Comparison of ENCODE assay signal across 16 cellular contexts in the genomic region with DNA sequence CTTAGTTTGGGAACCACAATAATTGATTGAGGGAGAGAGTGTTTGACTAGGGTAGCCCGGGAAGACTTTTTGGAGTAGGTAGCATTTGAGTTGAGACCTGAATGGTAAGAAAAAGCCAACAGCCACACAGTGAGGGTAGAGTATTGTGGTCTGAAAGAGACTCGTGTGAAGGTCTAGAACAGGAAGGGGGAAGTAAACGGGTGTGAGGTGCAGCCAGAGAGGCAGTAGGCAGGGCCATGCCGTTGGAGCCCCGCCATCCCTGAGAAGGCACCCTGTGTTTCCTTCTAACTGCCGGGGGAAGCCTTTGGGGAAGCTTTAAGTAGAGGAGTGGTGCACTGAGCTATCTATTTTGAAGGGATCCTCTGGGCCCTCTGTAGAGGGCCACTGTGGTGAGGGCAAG. TPM values are rescaled to one million over a fixed set of nuclear protein-coding genes. Genes with fewer than 3 reads are reported as not detected.
DNase-seq lines count a peak whose midpoint lies in the region; ATAC-seq and TF ChIP-seq lines count a peak whose summit lies in the region.
"Had no signal": no experiment of that assay in that cellular context is flagged by ENCODE, and none has a peak within 500 bp of the region (broad histone marks: within the 10 kb centered on the region; RNA-seq: fewer than 3 reads in every experiment).

No MANE protein-coding gene starts in this region.

- H3K4me3 ChIP-seq in Jurkat, Clone E6-1 (ENCODE audit: low read length): peak overlapping the region; percentile 28
- H3K4me3 ChIP-seq: heart left ventricle, SJSA1, vagina had no signal

- H3K4me1 Mint-ChIP-seq in neural crest cell: peaks cover 8% of the 10 kb centered on the region

- H3K36me3 Mint-ChIP-seq in neural crest cell (ENCODE audit: low read depth): no peaks in the 10 kb centered on the region

- no peak for ATAC-seq in HG02885 (IDR thresholded peaks at IDR 0.05; ENCODE audit: poor library complexity, unreplicated experiment)
- no peak for ATAC-seq in HG03439 (IDR thresholded peaks at IDR 0.05; ENCODE audit: unreplicated experiment)
- ATAC-seq: heart left ventricle had no signal

- H3K27ac Mint-ChIP-seq in neural crest cell (ENCODE audit: unreplicated experiment): peak overlapping the region; percentile 15

- no peak overlapping the region for H3K4me3 Mint-ChIP-seq in neural crest cell

- no peaks in the 10 kb centered on the region for H3K27me3 Mint-ChIP-seq in neural crest cell (ENCODE audit: low read depth)

- no peak for TF ChIP-seq CTCF in neural crest cell (conservative IDR thresholded peaks at IDR 0.05)

- DNase-seq in activated gamma-delta T cell (lab: John Stamatoyannopoulos, UW): peak; percentile 8
- DNase-seq in activated gamma-delta T cell treated with Interleukin-2 at 50 U/mL for 16 hours: no peak
- peak; percentile 85 for DNase-seq in Jurkat, Clone E6-1 (ENCODE audit: low read depth, low spot score)
- peak; percentile 47 for DNase-seq in UCSD-AML1 (lab: John Stamatoyannopoulos, UW; ENCODE audit: unreplicated experiment)
- no peak for DNase-seq in neural crest cell (ENCODE audit: low read depth, low spot score)
- DNase-seq in kidney glomerular epithelial cell (lab: John Stamatoyannopoulos, UW): no peak
- DNase-seq: activated CD4-positive, alpha-beta T cell treated with anti-CD3 and anti-CD28 coated beads, Interleukin-2, amount 50 U/mL, for 4 hours; effector CD4-positive, alpha-beta T cell; EL; heart left ventricle; NCI-H1105; NCI-H526 had no signal

- no peaks in the 10 kb centered on the region for H3K9me3 Mint-ChIP-seq in neural crest cell

RNA-seq across cellular contexts. Expression of a gene that starts 3.5 kb away (rescaled TPM):
- 2.0 TPM for polyA plus RNA-seq in Jurkat, Clone E6-1 (2012; ENCODE audit: insufficient read depth, insufficient read length)
- not detected in 2 replicates for total RNA-seq in neural crest cell
- total RNA-seq: vagina had no signal

Comparison
In these comparisons a context has a peak if more than half of its experiments do, and no peak if none do; other contexts are left out.
1. DNase-seq: peak in activated gamma-delta T cell (single experiment), Jurkat, Clone E6-1 (single experiment) and UCSD-AML1 (single experiment); none in activated gamma-delta T cell treated with Interleukin-2 at 50 U/mL for 16 hours (single experiment), neural crest cell (single experiment) and kidney glomerular epithelial cell (single experiment).